Comparison of ENCODE assay signal across 1 cellular context in genomic region chr16:12315330-12316138, GRCh38.
TF ChIP-seq lines count a peak whose summit lies in the region.

No MANE protein-coding gene starts in this region.

TF ChIP-seq in HepG2, 621 proteins besides CTCF, POLR2A, EP300 and RAD21 (continued from another document and continues in another):
- TF ChIP-seq ZNF512B (CRISPR knock-in tag; IDR thresholded peaks at IDR 0.05; ENCODE audit: borderline replicate concordance) (no peak), HOXA3 (CRISPR knock-in tag; IDR thresholded peaks at IDR 0.05) (0 out of 2 replicates have a peak, but pooled peaks have one; percentile 30), FOXJ3 (CRISPR knock-in tag; IDR thresholded peaks at IDR 0.05; ENCODE audit: borderline replicate concordance) (peak; percentile 55), EHMT2 (IDR thresholded peaks at IDR 0.05; ENCODE audit: borderline replicate concordance, low read depth, low read length) (peak; percentile 45; the same call in 1 of the 2 replicates), HDAC2 (CRISPR knock-in tag; IDR thresholded peaks at IDR 0.05) (peak; percentile 57), NCOR1 (IDR thresholded peaks at IDR 0.05; ENCODE audit: borderline replicate concordance, low read length) (peak; percentile 94), IKZF5 (CRISPR knock-in tag; IDR thresholded peaks at IDR 0.05) (peak; percentile 75; the same call in 1 of the 2 replicates), FOXK1 (CRISPR knock-in tag; IDR thresholded peaks at IDR 0.05; ENCODE audit: borderline replicate concordance, low read depth) (peak; percentile 79; the same call in 1 of the 2 replicates), RARG (CRISPR knock-in tag; IDR thresholded peaks at IDR 0.05; ENCODE audit: low read depth) (no peak), ISL2 (CRISPR knock-in tag; IDR thresholded peaks at IDR 0.05) (peak; percentile 34), BHLHE40 (IDR thresholded peaks at IDR 0.05; ENCODE audit: low read length) (peak; percentile 28; the same call in 1 of the 2 replicates), FOXA3 (CRISPR knock-in tag; IDR thresholded peaks at IDR 0.05) (peak; percentile 70), ETV5 (CRISPR knock-in tag; IDR thresholded peaks at IDR 0.05; ENCODE audit: borderline replicate concordance) (0 out of 2 replicates have a peak, but pooled peaks have one; percentile 27), TBX2 (CRISPR knock-in tag; IDR thresholded peaks at IDR 0.05; ENCODE audit: borderline replicate concordance) (peak; percentile 75; the same call in 1 of the 2 replicates), RBAK (CRISPR knock-in tag; IDR thresholded peaks at IDR 0.05) (peak; percentile 84), ZBTB20 (CRISPR knock-in tag; IDR thresholded peaks at IDR 0.05; ENCODE audit: borderline replicate concordance, low read depth) (0 out of 2 replicates have a peak, but pooled peaks have one; percentile 25), UBTF (CRISPR knock-in tag; IDR thresholded peaks at IDR 0.05) (no peak; the same call in 1 of the 2 replicates), ATF1 (CRISPR knock-in tag; IDR thresholded peaks at IDR 0.05) (no peak), TARDBP (CRISPR knock-in tag; IDR thresholded peaks at IDR 0.05) (peak; percentile 72), SMARCC2 (IDR thresholded peaks at IDR 0.05) (no peak), MXI1 (IDR thresholded peaks at IDR 0.05; ENCODE audit: borderline replicate concordance, low read depth, low read length) (0 out of 3 replicates have a peak, but pooled peaks have one; percentile 12), ZNF788 (CRISPR knock-in tag; IDR thresholded peaks at IDR 0.05; ENCODE audit: borderline replicate concordance) (no peak), RBFOX2 (IDR thresholded peaks at IDR 0.05; ENCODE audit: low read depth, low read length) (no peak), ZNF12 (CRISPR knock-in tag; IDR thresholded peaks at IDR 0.05) (peak; percentile 99), NR2F6 (IDR thresholded peaks at IDR 0.05) (0 out of 2 replicates have a peak, but pooled peaks have one; percentile 36), NR2F6 (CRISPR knock-in tag; IDR thresholded peaks at IDR 0.05) (no peak), ZFYVE20 (CRISPR knock-in tag; IDR thresholded peaks at IDR 0.05; ENCODE audit: borderline replicate concordance, low read depth) (peak; percentile 26; the same call in 1 of the 2 replicates), MAZ (IDR thresholded peaks at IDR 0.05; ENCODE audit: borderline replicate concordance, low read depth, low read length) (no peak), MAZ (CRISPR knock-in tag; IDR thresholded peaks at IDR 0.05; ENCODE audit: low read depth) (0 out of 2 replicates have a peak, but pooled peaks have one; percentile 34), POGK (CRISPR knock-in tag; conservative IDR thresholded peaks at IDR 0.05) (0 out of 2 replicates have a peak, but pooled peaks have one; percentile 26), ZNF572 (CRISPR knock-in tag; IDR thresholded peaks at IDR 0.05) (no peak), NCOA2 (CRISPR knock-in tag; IDR thresholded peaks at IDR 0.05) (peak; percentile 73; the same call in 1 of the 2 replicates), REST (IDR thresholded peaks at IDR 0.05; ENCODE audit: borderline replicate concordance in 1 of 2, low read depth in 1 of 2, low read length in 2 of 2) (no peak), STAG1 (CRISPR knock-in tag; IDR thresholded peaks at IDR 0.05) (0 out of 2 replicates have a peak, but pooled peaks have one; percentile 4), MYPOP (CRISPR knock-in tag; IDR thresholded peaks at IDR 0.05) (peak; percentile 46; the same call in 1 of the 2 replicates), NFE2L1 (CRISPR knock-in tag; IDR thresholded peaks at IDR 0.05; ENCODE audit: borderline replicate concordance) (no peak), ELF3 (CRISPR knock-in tag; IDR thresholded peaks at IDR 0.05) (peak; percentile 23; the same call in 1 of the 2 replicates), HNF4A (CRISPR knock-in tag; IDR thresholded peaks at IDR 0.05) (peak; percentile 93), SSRP1 (CRISPR knock-in tag; IDR thresholded peaks at IDR 0.05) (peak; percentile 65; the same call in 1 of the 2 replicates), HMGXB3 (CRISPR knock-in tag; IDR thresholded peaks at IDR 0.05; ENCODE audit: borderline replicate concordance) (peak; percentile 9; the same call in 1 of the 2 replicates), TBL1XR1 (IDR thresholded peaks at IDR 0.05; ENCODE audit: borderline replicate concordance, low read length, partially characterized antibody) (peak; percentile 97), KLF6 (CRISPR knock-in tag; IDR thresholded peaks at IDR 0.05) (peak; percentile 74; the same call in 1 of the 2 replicates), NR2F1 (CRISPR knock-in tag; IDR thresholded peaks at IDR 0.05) (peak in 1 of 2 experiments; percentile 78; a peak in 2 of 4 replicates), KDM6A (CRISPR knock-in tag; IDR thresholded peaks at IDR 0.05; ENCODE audit: low read depth) (0 out of 2 replicates have a peak, but pooled peaks have one; percentile 58), HDAC1 (CRISPR knock-in tag; IDR thresholded peaks at IDR 0.05) (peak; percentile 36; the same call in 1 of the 2 replicates), RXRB (CRISPR knock-in tag; IDR thresholded peaks at IDR 0.05; ENCODE audit: borderline replicate concordance) (peak; percentile 41; the same call in 1 of the 2 replicates)
